In the genomic region with DNA sequence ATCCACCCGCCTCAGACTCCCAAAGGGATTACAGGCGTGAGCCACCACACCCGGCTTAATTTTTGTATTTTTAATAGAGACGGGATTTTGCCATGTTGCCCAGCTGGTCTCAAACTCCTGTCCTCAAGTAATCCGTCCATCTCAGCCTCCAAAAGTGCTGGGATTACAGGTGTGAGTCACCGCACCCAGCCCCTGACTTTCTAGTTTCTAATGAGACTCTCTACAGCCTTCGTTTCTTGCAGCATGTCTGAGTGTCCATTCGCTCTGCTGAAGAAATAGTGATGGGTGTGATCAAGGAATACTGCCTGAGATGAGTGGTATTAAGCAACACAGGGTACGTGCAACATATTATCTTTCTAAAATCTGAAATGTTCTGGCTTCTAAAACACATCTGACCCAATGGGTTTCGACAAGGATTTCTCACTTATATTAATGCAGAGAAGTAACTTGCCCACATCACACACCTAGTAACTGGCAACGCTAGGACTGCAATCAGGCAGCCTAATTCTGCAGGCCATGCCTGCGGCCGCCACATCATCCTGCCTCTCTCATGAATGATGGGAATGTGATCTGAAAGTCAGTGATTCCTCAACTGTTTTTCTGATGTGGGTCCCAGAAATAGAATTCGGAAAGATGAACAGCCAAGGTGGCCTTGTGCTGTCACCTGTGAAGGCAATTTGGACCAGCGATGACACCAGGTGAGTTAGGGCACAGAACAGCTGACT, we compare ENCODE assay signal across 1 cellular context.
TF ChIP-seq lines count a peak whose summit lies in the region.

No MANE protein-coding gene starts in this region.

TF ChIP-seq in K562, 482 proteins besides CTCF, POLR2A, EP300 and RAD21:
- no peak for TF ChIP-seq HEY1 (CRISPR knock-in tag; IDR thresholded peaks at IDR 0.05; ENCODE audit: borderline replicate concordance)
- TF ChIP-seq ZNF551 (CRISPR knock-in tag; IDR thresholded peaks at IDR 0.05) = no peak
- TF ChIP-seq JUND (IDR thresholded peaks at IDR 0.05; ENCODE audit: borderline replicate concordance, low read depth, low read length) = 0 out of 2 replicates have a peak, but pooled peaks have one; percentile 15
- no peak for TF ChIP-seq JUND (tag; IDR thresholded peaks at IDR 0.05; ENCODE audit: borderline replicate concordance, low read depth, low read length)
- no peak for TF ChIP-seq CBX1 (IDR thresholded peaks at IDR 0.05; ENCODE audit: low read depth)
- TF ChIP-seq, protein P1, sequence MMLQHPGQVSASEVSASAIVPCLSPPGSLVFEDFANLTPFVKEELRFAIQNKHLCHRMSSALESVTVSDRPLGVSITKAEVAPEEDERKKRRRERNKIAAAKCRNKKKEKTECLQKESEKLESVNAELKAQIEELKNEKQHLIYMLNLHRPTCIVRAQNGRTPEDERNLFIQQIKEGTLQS (IDR thresholded peaks at IDR 0.05) = peak; percentile 32
- TF ChIP-seq, protein P1 (CRISPR knock-in tag; conservative IDR thresholded peaks at IDR 0.05) = no peak
- no peak for TF ChIP-seq FOXA3 (CRISPR knock-in tag; conservative IDR thresholded peaks at IDR 0.05 in 1 of 2, IDR thresholded peaks at IDR 0.05 in 1 of 2)
TF ChIP-seq in K562: peak in this region for 2.
